Comparison of ENCODE assay signal across 8 cellular contexts in the genomic region with DNA sequence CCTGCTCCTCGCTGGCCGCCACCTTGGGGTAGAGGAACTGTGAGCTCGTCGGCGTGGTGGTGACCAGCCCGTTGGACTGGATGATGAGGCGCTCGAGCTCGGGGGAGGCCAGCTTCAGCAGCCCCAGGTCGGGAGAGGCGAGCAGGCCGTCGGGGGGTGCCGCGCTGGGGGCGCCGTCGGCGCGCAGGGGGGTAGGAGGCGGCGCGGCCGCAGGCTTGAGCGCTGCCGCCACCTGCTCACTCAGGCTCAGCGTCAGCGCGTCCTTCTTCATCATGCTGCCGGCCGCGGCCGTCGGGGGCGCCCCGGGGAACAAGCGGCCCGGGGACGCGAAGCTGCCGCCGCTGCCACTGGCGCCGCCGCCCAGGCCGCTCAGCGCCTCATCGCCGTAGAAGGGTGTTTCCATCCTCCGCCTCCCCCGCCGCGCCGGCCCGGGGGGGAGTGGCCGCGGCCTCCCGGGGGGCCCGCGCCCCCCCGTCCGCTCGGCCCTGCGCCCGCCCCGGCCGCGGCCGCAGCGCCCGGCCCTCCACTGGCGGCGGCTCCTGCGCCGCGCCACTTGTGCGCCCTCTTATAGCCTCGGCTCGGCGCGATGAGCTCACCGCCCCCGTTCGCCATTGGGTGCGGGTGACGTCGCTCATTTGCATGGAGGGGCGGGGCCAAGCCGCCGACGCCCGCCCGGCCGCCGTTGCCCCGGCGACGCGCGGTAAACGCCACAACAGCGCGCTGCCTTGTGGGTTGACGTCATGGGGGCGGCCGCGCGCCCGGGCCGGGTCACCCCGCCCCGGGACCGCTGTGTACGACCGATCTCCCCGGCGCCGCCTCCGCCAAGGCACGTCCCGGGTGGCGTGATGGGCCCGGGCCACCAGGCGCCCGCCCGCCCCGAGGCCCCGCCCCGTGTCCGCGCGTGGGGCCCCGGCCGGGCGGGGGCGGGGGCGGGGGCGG. TPM values are rescaled to one million over a fixed set of nuclear protein-coding genes. Genes with fewer than 3 reads are reported as not detected.
DNase-seq lines count a peak whose midpoint lies in the region; ATAC-seq, FAIRE-seq and TF ChIP-seq lines count a peak whose summit lies in the region.

A gene (minus strand): TSS at position 541 of the 939 bp plus-strand sequence. CDS start 138 bp downstream, at position 403.

- intact Hi-C loops in dendritic cell treated with granulocyte-macrophage colony-stimulating factor and Interleukin-4, amounts not matched to agents 40 ng/mL and 50 ng/mL, for 4 days (cut with micrococcal nuclease), result loop anchor here (1.0 to 5.0 kb wide), 2 partner anchors 10 to 136 kb away; a partner anchor contains a TSS
- intact Hi-C loops in HepG2 (cut with micrococcal nuclease; ENCODE audit: unreplicated experiment), result loop anchor here (1.0 to 10.0 kb wide), 2 partner anchors 20 to 243 kb away; a partner anchor contains a TSS

- H3K79me2 ChIP-seq in HepG2 (ENCODE audit: insufficient read depth, low read length), result peaks cover 26% of the 10 kb centered on the region

- peaks cover 2 to 10% of the 10 kb centered on the region in 2 experiments; a peak in 4 of 5 replicates for H3K36me3 ChIP-seq in HepG2 (replicated peaks in 1 of 2; ENCODE audit: control insufficient read depth in 1 of 2, insufficient read depth in 2 of 2, low read length in 2 of 2)

- no peaks in the 10 kb centered on the region; a peak in 1 of 5 replicates for H3K27me3 ChIP-seq in HepG2 (ENCODE audit: control insufficient read depth in 1 of 2, insufficient read depth in 2 of 2, low read length in 2 of 2)

- TF ChIP-seq RAD21 in HepG2 (CRISPR knock-in tag; IDR thresholded peaks at IDR 0.05), result peak; percentile 66; the same call in 1 of the 2 replicates

- peaks cover 64% of the 10 kb centered on the region for H3K4me1 ChIP-seq in HepG2 (ENCODE audit: insufficient read depth, low read length)

- in situ Hi-C loops in HepG2 (cut with HindIII; ENCODE audit: extremely low pct_ligation_motif_present, low pct_unique_long_range_greater_than_20kb), result no loop called here

- peak within 1 kb of the TSS; percentile 99 for H3K27ac ChIP-seq in HepG2 (ENCODE audit: extremely low read length, insufficient read depth, low read length)

- POLR2A ChIA-PET in HepG2 (lab: Yijun Ruan, JAX), result interaction anchor here (0.5 to 7.1 kb wide), 27 partner anchors 11 to 240 kb away, joined by 3 to 278 read pairs (median 6); a partner anchor contains a TSS

- peak within 1 kb of the TSS; percentile 92 for H3K4me2 ChIP-seq in HepG2 (ENCODE audit: low read depth, low read length)

- peak; percentile 53 for ATAC-seq in GM19372 (IDR thresholded peaks at IDR 0.05; ENCODE audit: low read depth, unreplicated experiment)
- ATAC-seq in HG03521 (IDR thresholded peaks at IDR 0.05; ENCODE audit: unreplicated experiment), result peak; percentile 59
- ATAC-seq in HepG2, result peak; percentile 50

- H3K27ac Mint-ChIP-seq in dendritic cell treated with granulocyte-macrophage colony-stimulating factor and Interleukin-4, amounts not matched to agents 40 ng/mL and 50 ng/mL, for 4 days, result peak within 1 kb of the TSS; percentile 99

- H3K4me3 Mint-ChIP-seq in dendritic cell treated with granulocyte-macrophage colony-stimulating factor and Interleukin-4, amounts not matched to agents 40 ng/mL and 50 ng/mL, for 4 days, result peak within 1 kb of the TSS; percentile 91

- H4K20me1 ChIP-seq in HepG2 (ENCODE audit: insufficient read depth, low read length), result peaks cover 24% of the 10 kb centered on the region

- peak within 1 kb of the TSS; percentile 74 to 100 (median 84) for H3K4me3 ChIP-seq in HepG2 (replicated peaks in 1 of 3; ENCODE audit: insufficient read depth in 1 of 3, low read depth in 2 of 3, low read length in 3 of 3)

- TF ChIP-seq CTCF in HepG2 (CRISPR knock-in tag; IDR thresholded peaks at IDR 0.05), result no peak

- peak; percentile 92 to 98 for TF ChIP-seq POLR2A in HepG2 (IDR thresholded peaks at IDR 0.05; ENCODE audit: insufficient read depth in 1 of 2, low read depth in 2 of 2, low read length in 2 of 2)

- WGBS in HepG2 (ENCODE audit: low lambda C conversion rate), result no CpG with 5 or more reads among the region's 138 CpGs

- no peaks in the 10 kb centered on the region for H3K9me3 ChIP-seq in HepG2 (ENCODE audit: low read length)

- peak within 1 kb of the TSS; percentile 100 for H3K9ac ChIP-seq in HepG2 (ENCODE audit: insufficient read depth, low read depth, low read length)

- H3K27me3 Mint-ChIP-seq in dendritic cell treated with granulocyte-macrophage colony-stimulating factor and Interleukin-4, amounts not matched to agents 40 ng/mL and 50 ng/mL, for 4 days, result no peaks in the 10 kb centered on the region

- TF ChIP-seq EP300 in HepG2 (IDR thresholded peaks at IDR 0.05; ENCODE audit: low read depth in 2 of 2, low read length in 2 of 2), result peak; percentile 43 to 80; a peak in 3 of 4 replicates
- no peak for TF ChIP-seq EP300 in HepG2 (CRISPR knock-in tag; IDR thresholded peaks at IDR 0.05; ENCODE audit: borderline replicate concordance)

- peak; percentile 99 for DNase-seq in CD1c-positive myeloid dendritic cell (ENCODE audit: extremely low spot score)
- DNase-seq in NCI-H748 (lab: John Stamatoyannopoulos, UW; ENCODE audit: unreplicated experiment), result peak; percentile 95
- DNase-seq in activated CD4-positive, alpha-beta T cell treated with anti-CD3 and anti-CD28 coated beads, Interleukin-2, amount 50 U/mL, for 4 hours, result peak; percentile 91 to 94
- peak; percentile 92 for DNase-seq in HepG2 (ENCODE audit: low spot score)
- peak; percentile 94 to 97 for DNase-seq in stimulated activated CD4-positive, alpha-beta T cell treated with anti-CD3 and anti-CD28 coated beads, Interleukin-2, amount 100 ng/mL, for 48 hours

- H2AFZ ChIP-seq in HepG2 (ENCODE audit: low read length), result no peak within 1 kb of the TSS

- H3K9me3 Mint-ChIP-seq in dendritic cell treated with granulocyte-macrophage colony-stimulating factor and Interleukin-4, amounts not matched to agents 40 ng/mL and 50 ng/mL, for 4 days, result no peaks in the 10 kb centered on the region

- CTCF ChIA-PET in HepG2 (lab: Yijun Ruan, JAX; ENCODE audit: low intra/inter-chr PET ratio, low total read pairs), result interaction anchor here (1.5 kb wide), 1 partner anchor 42 kb away, joined by 3 read pairs; no protein-coding TSS in a partner anchor

- BruUV-seq in HepG2 (replicated peaks; lab: Mats Ljungman, UMichigan), result no TSS peak

- FAIRE-seq in HepG2 (lab: Jason Lieb, UNC), result no peak

- H3K4me1 Mint-ChIP-seq in dendritic cell treated with granulocyte-macrophage colony-stimulating factor and Interleukin-4, amounts not matched to agents 40 ng/mL and 50 ng/mL, for 4 days (ENCODE audit: low read depth), result peaks cover 57% of the 10 kb centered on the region

- peaks cover 49% of the 10 kb centered on the region for H3K36me3 Mint-ChIP-seq in dendritic cell treated with granulocyte-macrophage colony-stimulating factor and Interleukin-4, amounts not matched to agents 40 ng/mL and 50 ng/mL, for 4 days (ENCODE audit: low read depth)

TF ChIP-seq in HepG2, 621 proteins besides CTCF, POLR2A, EP300 and RAD21 (continues in another document):
- TF ChIP-seq RELA (CRISPR knock-in tag; IDR thresholded peaks at IDR 0.05) (no peak), ZNF33B (CRISPR knock-in tag; IDR thresholded peaks at IDR 0.05) (no peak), WIZ (CRISPR knock-in tag; IDR thresholded peaks at IDR 0.05) (no peak), MTA3 (CRISPR knock-in tag; IDR thresholded peaks at IDR 0.05) (no peak), NR3C1 (CRISPR knock-in tag; IDR thresholded peaks at IDR 0.05) (no peak)
- TF ChIP-seq, protein P1, sequence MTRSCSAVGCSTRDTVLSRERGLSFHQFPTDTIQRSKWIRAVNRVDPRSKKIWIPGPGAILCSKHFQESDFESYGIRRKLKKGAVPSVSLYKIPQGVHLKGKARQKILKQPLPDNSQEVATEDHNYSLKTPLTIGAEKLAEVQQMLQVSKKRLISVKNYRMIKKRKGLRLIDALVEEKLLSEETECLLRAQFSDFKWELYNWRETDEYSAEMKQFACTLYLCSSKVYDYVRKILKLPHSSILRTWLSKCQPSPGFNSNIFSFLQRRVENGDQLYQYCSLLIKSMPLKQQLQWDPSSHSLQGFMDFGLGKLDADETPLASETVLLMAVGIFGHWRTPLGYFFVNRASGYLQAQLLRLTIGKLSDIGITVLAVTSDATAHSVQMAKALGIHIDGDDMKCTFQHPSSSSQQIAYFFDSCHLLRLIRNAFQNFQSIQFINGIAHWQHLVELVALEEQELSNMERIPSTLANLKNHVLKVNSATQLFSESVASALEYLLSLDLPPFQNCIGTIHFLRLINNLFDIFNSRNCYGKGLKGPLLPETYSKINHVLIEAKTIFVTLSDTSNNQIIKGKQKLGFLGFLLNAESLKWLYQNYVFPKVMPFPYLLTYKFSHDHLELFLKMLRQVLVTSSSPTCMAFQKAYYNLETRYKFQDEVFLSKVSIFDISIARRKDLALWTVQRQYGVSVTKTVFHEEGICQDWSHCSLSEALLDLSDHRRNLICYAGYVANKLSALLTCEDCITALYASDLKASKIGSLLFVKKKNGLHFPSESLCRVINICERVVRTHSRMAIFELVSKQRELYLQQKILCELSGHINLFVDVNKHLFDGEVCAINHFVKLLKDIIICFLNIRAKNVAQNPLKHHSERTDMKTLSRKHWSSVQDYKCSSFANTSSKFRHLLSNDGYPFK (CRISPR knock-in tag; IDR thresholded peaks at IDR 0.05; ENCODE audit: borderline replicate concordance), result no peak

RNA-seq across cellular contexts. Expression of the gene that starts here (rescaled TPM):
- total RNA-seq in HepG2 (2016; rRNA removed; fragmentation: Illumina TruSeq; extraction: Trizol), result 31.8 and 41.2 TPM in 2 replicates
- total RNA-seq in HepG2 (2016; cell fraction: cytosol; rRNA removed; fragmentation: Illumina TruSeq; extraction: Trizol; ENCODE audit: low read depth), result 36.4 and 41.0 TPM in 2 replicates
- total RNA-seq in HepG2 (2016; cell fraction: insoluble cytoplasmic fraction; rRNA removed; fragmentation: Illumina TruSeq; extraction: Trizol), result 30.0 and 40.6 TPM in 2 replicates
- 68.5 and 98.0 TPM in 2 replicates for total RNA-seq in HepG2 (2016; cell fraction: membrane; rRNA removed; fragmentation: Illumina TruSeq; extraction: Trizol)
- total RNA-seq in HepG2 (2016; cell fraction: nucleus; rRNA removed; fragmentation: Illumina TruSeq; extraction: Trizol), result 23.4 and 45.2 TPM in 2 replicates
- polyA plus RNA-seq in HepG2 (2011; rRNA removed), result 59.8 and 124 TPM in 2 replicates
- 93.9 and 178 TPM in 2 replicates for polyA plus RNA-seq in HepG2 (2011; cell fraction: cytosol; rRNA removed)
- polyA plus RNA-seq in HepG2 (2011; cell fraction: nucleus; rRNA removed), result 129 and 136 TPM in 2 replicates
- polyA plus RNA-seq in HepG2 (2012), result 44.0 and 66.6 TPM in 2 replicates
- polyA plus RNA-seq in HepG2 (2016; cell fraction: cytosol; fragmentation: Illumina TruSeq; extraction: Trizol; ENCODE audit: low read depth), result 85.1 and 91.8 TPM in 2 replicates
- 74.4 and 76.0 TPM in 2 replicates for polyA plus RNA-seq in HepG2 (2016; cell fraction: insoluble cytoplasmic fraction; fragmentation: Illumina TruSeq; extraction: Trizol; ENCODE audit: low read depth)
- 131 and 149 TPM in 2 replicates for polyA plus RNA-seq in HepG2 (2016; cell fraction: membrane; fragmentation: Illumina TruSeq; extraction: Trizol; ENCODE audit: low read depth)
- polyA plus RNA-seq in HepG2 (2016; cell fraction: nucleus; fragmentation: Illumina TruSeq; extraction: Trizol; ENCODE audit: insufficient read depth, low read depth), result 77.1 and 84.7 TPM in 2 replicates
- 49.7 and 194 TPM in 2 replicates for polyA minus RNA-seq in HepG2 (2011; rRNA and poly(A)+ RNA removed; ENCODE audit: low replicate concordance)
- polyA minus RNA-seq in HepG2 (2011; cell fraction: cytosol; rRNA and poly(A)+ RNA removed), result 164 and 168 TPM in 2 replicates
- 60.5 and 91.9 TPM in 2 replicates for polyA minus RNA-seq in HepG2 (2011; cell fraction: nucleus; rRNA and poly(A)+ RNA removed)

Comparison
In these comparisons a context has a peak if more than half of its experiments do, and no peak if none do; other contexts are left out.
1. Peak in every context shown above with its lines: DNase-seq, ATAC-seq, H3K4me3 ChIP-seq and H3K27ac ChIP-seq.